Comparison of ENCODE assay signal across 1 cellular context in the genomic region with DNA sequence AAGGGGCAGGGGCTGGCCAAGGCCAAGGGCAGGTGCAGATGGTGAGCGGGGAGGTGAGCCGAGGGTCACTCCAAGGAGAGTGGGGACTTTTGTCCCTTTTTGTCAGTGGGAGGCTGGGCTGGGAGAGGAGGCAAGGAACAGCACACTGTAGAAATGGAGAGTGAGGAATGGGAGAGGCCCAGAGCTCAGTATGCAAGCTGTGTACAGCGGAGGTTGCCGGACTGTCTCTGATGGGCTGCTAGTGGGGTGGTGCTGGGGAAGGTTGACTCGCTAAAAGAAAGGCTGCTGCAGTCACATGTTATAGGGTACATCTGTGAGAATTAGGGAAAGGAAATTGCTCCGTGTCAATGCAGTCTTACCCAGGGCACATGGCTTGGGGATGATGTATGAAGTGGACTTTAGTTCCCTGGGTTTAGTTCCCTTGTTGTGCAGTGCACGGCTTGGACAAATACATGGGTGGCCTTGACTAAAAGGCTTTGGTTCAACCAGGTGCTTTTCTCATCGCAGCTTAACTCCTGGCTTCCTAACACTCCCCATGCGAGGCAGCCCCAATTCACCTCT.
A peak's percentile ranks its signal among the peaks of the same experiment; 100 is the strongest.
TF ChIP-seq lines count a peak whose summit lies in the region.

No MANE protein-coding gene starts in this region.

TF ChIP-seq in HepG2, 621 proteins besides CTCF, POLR2A, EP300 and RAD21 (continued from another document and continues in another):
- TF ChIP-seq, protein P1, sequence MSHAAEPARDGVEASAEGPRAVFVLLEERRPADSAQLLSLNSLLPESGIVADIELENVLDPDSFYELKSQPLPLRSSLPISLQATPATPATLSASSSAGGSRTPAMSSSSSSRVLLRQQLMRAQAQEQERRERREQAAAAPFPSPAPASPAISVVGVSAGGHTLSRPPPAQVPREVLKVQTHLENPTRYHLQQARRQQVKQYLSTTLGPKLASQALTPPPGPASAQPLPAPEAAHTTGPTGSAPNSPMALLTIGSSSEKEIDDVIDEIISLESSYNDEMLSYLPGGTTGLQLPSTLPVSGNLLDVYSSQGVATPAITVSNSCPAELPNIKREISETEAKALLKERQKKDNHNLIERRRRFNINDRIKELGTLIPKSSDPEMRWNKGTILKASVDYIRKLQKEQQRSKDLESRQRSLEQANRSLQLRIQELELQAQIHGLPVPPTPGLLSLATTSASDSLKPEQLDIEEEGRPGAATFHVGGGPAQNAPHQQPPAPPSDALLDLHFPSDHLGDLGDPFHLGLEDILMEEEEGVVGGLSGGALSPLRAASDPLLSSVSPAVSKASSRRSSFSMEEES (CRISPR knock-in tag; IDR thresholded peaks at IDR 0.05), result peak; percentile 70
- TF ChIP-seq ZNF274 (CRISPR knock-in tag; IDR thresholded peaks at IDR 0.05) (0 out of 2 replicates have a peak, but pooled peaks have one; percentile 15), ELF4 (CRISPR knock-in tag; IDR thresholded peaks at IDR 0.05; ENCODE audit: borderline replicate concordance) (no peak), SAFB2 (CRISPR knock-in tag; IDR thresholded peaks at IDR 0.05; ENCODE audit: borderline replicate concordance, low read depth) (0 out of 2 replicates have a peak, but pooled peaks have one; percentile 33), ZNF10 (CRISPR knock-in tag; IDR thresholded peaks at IDR 0.05; ENCODE audit: borderline replicate concordance, low read depth) (no peak), ERF (CRISPR knock-in tag; IDR thresholded peaks at IDR 0.05) (peak; percentile 63), MTA3 (CRISPR knock-in tag; IDR thresholded peaks at IDR 0.05) (no peak), TEAD2 (CRISPR knock-in tag; IDR thresholded peaks at IDR 0.05) (no peak), ZNF839 (CRISPR knock-in tag; IDR thresholded peaks at IDR 0.05; ENCODE audit: borderline replicate concordance) (no peak), ZNF670 (CRISPR knock-in tag; IDR thresholded peaks at IDR 0.05; ENCODE audit: borderline replicate concordance) (no peak), ZMYM3 (CRISPR knock-in tag; IDR thresholded peaks at IDR 0.05) (no peak), ZNF530 (CRISPR knock-in tag; IDR thresholded peaks at IDR 0.05; ENCODE audit: low read depth) (no peak), ATF7-NPFF (CRISPR knock-in tag; IDR thresholded peaks at IDR 0.05; ENCODE audit: low read depth) (no peak), IKZF1 (IDR thresholded peaks at IDR 0.05) (no peak), SPEN (CRISPR knock-in tag; IDR thresholded peaks at IDR 0.05; ENCODE audit: low read depth) (peak; percentile 60; the same call in 1 of the 2 replicates), ZMYM2 (CRISPR knock-in tag; IDR thresholded peaks at IDR 0.05) (0 out of 2 replicates have a peak, but pooled peaks have one; percentile 56), TMF1 (CRISPR knock-in tag; IDR thresholded peaks at IDR 0.05; ENCODE audit: low read depth) (no peak), MXI1 (IDR thresholded peaks at IDR 0.05; ENCODE audit: borderline replicate concordance, low read depth, low read length) (no peak; the same call in 2 of the 3 replicates), MBD4 (IDR thresholded peaks at IDR 0.05; ENCODE audit: borderline replicate concordance, low read length) (no peak), ZNF607 (CRISPR knock-in tag; IDR thresholded peaks at IDR 0.05; ENCODE audit: borderline replicate concordance) (peak; percentile 43), TCF7 (IDR thresholded peaks at IDR 0.05; ENCODE audit: low read depth) (peak; percentile 11; the same call in 1 of the 2 replicates), GTF2F1 (IDR thresholded peaks at IDR 0.05; ENCODE audit: low read length) (no peak), ARHGAP35 (CRISPR knock-in tag; IDR thresholded peaks at IDR 0.05; ENCODE audit: borderline replicate concordance) (no peak), ZMYM4 (CRISPR knock-in tag; IDR thresholded peaks at IDR 0.05) (peak; percentile 80), SAP130 (CRISPR knock-in tag; IDR thresholded peaks at IDR 0.05; ENCODE audit: low read depth) (peak; percentile 75)
- TF ChIP-seq, protein P2, sequence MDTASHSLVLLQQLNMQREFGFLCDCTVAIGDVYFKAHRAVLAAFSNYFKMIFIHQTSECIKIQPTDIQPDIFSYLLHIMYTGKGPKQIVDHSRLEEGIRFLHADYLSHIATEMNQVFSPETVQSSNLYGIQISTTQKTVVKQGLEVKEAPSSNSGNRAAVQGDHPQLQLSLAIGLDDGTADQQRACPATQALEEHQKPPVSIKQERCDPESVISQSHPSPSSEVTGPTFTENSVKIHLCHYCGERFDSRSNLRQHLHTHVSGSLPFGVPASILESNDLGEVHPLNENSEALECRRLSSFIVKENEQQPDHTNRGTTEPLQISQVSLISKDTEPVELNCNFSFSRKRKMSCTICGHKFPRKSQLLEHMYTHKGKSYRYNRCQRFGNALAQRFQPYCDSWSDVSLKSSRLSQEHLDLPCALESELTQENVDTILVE (CRISPR knock-in tag; IDR thresholded peaks at IDR 0.05), result no peak
- TF ChIP-seq, protein P3, sequence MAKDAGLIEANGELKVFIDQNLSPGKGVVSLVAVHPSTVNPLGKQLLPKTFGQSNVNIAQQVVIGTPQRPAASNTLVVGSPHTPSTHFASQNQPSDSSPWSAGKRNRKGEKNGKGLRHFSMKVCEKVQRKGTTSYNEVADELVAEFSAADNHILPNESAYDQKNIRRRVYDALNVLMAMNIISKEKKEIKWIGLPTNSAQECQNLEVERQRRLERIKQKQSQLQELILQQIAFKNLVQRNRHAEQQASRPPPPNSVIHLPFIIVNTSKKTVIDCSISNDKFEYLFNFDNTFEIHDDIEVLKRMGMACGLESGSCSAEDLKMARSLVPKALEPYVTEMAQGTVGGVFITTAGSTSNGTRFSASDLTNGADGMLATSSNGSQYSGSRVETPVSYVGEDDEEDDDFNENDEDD (CRISPR knock-in tag; IDR thresholded peaks at IDR 0.05; ENCODE audit: borderline replicate concordance), result peak; percentile 71; the same call in 1 of the 2 replicates
- TF ChIP-seq, protein P4, sequence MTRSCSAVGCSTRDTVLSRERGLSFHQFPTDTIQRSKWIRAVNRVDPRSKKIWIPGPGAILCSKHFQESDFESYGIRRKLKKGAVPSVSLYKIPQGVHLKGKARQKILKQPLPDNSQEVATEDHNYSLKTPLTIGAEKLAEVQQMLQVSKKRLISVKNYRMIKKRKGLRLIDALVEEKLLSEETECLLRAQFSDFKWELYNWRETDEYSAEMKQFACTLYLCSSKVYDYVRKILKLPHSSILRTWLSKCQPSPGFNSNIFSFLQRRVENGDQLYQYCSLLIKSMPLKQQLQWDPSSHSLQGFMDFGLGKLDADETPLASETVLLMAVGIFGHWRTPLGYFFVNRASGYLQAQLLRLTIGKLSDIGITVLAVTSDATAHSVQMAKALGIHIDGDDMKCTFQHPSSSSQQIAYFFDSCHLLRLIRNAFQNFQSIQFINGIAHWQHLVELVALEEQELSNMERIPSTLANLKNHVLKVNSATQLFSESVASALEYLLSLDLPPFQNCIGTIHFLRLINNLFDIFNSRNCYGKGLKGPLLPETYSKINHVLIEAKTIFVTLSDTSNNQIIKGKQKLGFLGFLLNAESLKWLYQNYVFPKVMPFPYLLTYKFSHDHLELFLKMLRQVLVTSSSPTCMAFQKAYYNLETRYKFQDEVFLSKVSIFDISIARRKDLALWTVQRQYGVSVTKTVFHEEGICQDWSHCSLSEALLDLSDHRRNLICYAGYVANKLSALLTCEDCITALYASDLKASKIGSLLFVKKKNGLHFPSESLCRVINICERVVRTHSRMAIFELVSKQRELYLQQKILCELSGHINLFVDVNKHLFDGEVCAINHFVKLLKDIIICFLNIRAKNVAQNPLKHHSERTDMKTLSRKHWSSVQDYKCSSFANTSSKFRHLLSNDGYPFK (CRISPR knock-in tag; IDR thresholded peaks at IDR 0.05; ENCODE audit: borderline replicate concordance), result no peak
- TF ChIP-seq, protein P5, sequence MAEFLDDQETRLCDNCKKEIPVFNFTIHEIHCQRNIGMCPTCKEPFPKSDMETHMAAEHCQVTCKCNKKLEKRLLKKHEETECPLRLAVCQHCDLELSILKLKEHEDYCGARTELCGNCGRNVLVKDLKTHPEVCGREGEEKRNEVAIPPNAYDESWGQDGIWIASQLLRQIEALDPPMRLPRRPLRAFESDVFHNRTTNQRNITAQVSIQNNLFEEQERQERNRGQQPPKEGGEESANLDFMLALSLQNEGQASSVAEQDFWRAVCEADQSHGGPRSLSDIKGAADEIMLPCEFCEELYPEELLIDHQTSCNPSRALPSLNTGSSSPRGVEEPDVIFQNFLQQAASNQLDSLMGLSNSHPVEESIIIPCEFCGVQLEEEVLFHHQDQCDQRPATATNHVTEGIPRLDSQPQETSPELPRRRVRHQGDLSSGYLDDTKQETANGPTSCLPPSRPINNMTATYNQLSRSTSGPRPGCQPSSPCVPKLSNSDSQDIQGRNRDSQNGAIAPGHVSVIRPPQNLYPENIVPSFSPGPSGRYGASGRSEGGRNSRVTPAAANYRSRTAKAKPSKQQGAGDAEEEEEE (CRISPR knock-in tag; IDR thresholded peaks at IDR 0.05; ENCODE audit: borderline replicate concordance), result 0 out of 2 replicates have a peak, but pooled peaks have one; percentile 72
- TF ChIP-seq, protein P6, sequence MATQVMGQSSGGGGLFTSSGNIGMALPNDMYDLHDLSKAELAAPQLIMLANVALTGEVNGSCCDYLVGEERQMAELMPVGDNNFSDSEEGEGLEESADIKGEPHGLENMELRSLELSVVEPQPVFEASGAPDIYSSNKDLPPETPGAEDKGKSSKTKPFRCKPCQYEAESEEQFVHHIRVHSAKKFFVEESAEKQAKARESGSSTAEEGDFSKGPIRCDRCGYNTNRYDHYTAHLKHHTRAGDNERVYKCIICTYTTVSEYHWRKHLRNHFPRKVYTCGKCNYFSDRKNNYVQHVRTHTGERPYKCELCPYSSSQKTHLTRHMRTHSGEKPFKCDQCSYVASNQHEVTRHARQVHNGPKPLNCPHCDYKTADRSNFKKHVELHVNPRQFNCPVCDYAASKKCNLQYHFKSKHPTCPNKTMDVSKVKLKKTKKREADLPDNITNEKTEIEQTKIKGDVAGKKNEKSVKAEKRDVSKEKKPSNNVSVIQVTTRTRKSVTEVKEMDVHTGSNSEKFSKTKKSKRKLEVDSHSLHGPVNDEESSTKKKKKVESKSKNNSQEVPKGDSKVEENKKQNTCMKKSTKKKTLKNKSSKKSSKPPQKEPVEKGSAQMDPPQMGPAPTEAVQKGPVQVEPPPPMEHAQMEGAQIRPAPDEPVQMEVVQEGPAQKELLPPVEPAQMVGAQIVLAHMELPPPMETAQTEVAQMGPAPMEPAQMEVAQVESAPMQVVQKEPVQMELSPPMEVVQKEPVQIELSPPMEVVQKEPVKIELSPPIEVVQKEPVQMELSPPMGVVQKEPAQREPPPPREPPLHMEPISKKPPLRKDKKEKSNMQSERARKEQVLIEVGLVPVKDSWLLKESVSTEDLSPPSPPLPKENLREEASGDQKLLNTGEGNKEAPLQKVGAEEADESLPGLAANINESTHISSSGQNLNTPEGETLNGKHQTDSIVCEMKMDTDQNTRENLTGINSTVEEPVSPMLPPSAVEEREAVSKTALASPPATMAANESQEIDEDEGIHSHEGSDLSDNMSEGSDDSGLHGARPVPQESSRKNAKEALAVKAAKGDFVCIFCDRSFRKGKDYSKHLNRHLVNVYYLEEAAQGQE (IDR thresholded peaks at IDR 0.05; ENCODE audit: borderline replicate concordance in 1 of 2, low read depth in 1 of 2, low read length in 2 of 2), result no peak
- TF ChIP-seq, protein P7, sequence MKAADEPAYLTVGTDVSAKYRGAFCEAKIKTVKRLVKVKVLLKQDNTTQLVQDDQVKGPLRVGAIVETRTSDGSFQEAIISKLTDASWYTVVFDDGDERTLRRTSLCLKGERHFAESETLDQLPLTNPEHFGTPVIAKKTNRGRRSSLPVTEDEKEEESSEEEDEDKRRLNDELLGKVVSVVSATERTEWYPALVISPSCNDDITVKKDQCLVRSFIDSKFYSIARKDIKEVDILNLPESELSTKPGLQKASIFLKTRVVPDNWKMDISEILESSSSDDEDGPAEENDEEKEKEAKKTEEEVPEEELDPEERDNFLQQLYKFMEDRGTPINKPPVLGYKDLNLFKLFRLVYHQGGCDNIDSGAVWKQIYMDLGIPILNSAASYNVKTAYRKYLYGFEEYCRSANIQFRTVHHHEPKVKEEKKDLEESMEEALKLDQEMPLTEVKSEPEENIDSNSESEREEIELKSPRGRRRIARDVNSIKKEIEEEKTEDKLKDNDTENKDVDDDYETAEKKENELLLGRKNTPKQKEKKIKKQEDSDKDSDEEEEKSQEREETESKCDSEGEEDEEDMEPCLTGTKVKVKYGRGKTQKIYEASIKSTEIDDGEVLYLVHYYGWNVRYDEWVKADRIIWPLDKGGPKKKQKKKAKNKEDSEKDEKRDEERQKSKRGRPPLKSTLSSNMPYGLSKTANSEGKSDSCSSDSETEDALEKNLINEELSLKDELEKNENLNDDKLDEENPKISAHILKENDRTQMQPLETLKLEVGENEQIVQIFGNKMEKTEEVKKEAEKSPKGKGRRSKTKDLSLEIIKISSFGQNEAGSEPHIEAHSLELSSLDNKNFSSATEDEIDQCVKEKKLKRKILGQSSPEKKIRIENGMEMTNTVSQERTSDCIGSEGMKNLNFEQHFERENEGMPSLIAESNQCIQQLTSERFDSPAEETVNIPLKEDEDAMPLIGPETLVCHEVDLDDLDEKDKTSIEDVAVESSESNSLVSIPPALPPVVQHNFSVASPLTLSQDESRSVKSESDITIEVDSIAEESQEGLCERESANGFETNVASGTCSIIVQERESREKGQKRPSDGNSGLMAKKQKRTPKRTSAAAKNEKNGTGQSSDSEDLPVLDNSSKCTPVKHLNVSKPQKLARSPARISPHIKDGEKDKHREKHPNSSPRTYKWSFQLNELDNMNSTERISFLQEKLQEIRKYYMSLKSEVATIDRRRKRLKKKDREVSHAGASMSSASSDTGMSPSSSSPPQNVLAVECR (CRISPR knock-in tag; IDR thresholded peaks at IDR 0.05; ENCODE audit: borderline replicate concordance), result peak; percentile 41; the same call in 1 of the 2 replicates
- TF ChIP-seq, protein P8, sequence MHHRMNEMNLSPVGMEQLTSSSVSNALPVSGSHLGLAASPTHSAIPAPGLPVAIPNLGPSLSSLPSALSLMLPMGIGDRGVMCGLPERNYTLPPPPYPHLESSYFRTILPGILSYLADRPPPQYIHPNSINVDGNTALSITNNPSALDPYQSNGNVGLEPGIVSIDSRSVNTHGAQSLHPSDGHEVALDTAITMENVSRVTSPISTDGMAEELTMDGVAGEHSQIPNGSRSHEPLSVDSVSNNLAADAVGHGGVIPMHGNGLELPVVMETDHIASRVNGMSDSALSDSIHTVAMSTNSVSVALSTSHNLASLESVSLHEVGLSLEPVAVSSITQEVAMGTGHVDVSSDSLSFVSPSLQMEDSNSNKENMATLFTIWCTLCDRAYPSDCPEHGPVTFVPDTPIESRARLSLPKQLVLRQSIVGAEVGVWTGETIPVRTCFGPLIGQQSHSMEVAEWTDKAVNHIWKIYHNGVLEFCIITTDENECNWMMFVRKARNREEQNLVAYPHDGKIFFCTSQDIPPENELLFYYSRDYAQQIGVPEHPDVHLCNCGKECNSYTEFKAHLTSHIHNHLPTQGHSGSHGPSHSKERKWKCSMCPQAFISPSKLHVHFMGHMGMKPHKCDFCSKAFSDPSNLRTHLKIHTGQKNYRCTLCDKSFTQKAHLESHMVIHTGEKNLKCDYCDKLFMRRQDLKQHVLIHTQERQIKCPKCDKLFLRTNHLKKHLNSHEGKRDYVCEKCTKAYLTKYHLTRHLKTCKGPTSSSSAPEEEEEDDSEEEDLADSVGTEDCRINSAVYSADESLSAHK (CRISPR knock-in tag; IDR thresholded peaks at IDR 0.05; ENCODE audit: borderline replicate concordance), result no peak
